1 cellular context compared by ENCODE assay signal in the genomic region with DNA sequence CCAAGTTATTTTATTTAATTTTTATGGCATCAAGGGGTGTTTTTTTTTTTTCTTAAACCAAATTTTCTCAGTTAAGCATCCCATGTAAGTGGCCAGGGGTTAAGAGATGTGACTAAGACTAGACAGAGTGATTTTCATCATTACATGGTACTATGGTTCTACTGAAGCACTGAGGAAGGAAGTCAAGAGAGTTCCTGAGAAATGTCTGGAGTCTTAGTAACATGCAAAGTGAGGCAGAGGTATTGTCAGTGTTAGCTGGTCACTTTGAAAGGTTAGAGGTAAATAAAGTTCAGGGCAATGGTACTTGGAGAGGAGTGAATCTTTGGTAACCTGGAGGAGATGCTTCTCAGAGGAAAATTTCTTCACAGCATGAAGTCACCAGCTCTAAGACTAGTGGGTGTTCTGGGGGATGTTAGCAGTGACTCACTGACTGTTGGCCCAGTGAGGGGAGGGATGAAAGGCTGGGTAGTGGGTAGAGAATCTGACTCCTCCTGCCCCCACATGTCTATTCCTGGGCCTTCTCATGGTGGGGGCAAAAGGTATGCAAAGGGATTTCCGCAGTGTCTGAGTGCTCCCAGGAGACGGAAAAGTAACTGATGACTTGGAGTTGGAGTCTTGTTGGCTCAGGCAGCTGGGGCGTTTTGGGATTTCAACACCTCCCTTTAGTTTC.
TF ChIP-seq lines count a peak whose summit lies in the region.

No MANE protein-coding gene starts in this region.

TF ChIP-seq in WTC11, 78 proteins besides CTCF, POLR2A, EP300 and RAD21:
- no peak for TF ChIP-seq JAZF1 (CRISPR knock-in tag; IDR thresholded peaks at IDR 0.05)
- no peak for TF ChIP-seq NR3C1 (CRISPR knock-in tag; conservative IDR thresholded peaks at IDR 0.05; ENCODE audit: low read depth)
- no peak for TF ChIP-seq NFE2L1 (CRISPR knock-in tag; IDR thresholded peaks at IDR 0.05)
- TF ChIP-seq RORB (CRISPR knock-in tag; IDR thresholded peaks at IDR 0.05): no peak
- TF ChIP-seq, protein P1, sequence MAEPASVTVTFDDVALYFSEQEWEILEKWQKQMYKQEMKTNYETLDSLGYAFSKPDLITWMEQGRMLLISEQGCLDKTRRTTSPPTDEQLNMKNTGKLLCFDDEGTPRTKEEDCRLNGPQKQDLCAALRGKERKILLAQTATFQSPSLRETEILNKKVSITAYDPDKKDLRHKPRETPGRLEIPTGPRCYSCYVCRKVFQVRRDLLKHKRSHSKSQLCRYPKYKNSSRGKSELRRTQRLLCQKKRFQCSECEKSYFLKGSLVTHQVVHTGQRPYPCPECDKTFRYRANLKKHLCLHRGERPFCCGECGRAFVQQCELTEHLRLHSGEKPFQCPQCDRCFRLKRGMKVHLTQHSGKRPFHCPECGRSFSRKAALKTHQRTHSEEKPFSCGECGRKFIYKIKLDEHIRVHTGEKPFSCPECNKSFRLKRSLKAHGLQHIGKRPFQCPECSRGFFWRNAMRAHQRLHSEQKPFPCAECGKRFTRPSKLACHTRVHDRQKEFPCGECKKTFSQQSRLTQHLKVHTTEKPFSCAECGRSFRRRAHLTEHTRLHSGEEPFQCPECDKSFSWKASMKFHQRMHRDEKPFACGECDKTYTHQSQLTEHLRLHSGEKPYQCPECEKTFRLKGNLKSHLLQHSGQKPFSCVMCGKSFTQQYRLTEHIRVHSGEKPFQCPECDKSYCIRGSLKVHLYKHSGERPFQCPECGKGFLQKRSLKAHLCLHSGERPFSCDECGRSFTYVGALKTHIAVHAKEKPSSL (CRISPR knock-in tag; conservative IDR thresholded peaks at IDR 0.05): no peak
- TF ChIP-seq, protein P2, sequence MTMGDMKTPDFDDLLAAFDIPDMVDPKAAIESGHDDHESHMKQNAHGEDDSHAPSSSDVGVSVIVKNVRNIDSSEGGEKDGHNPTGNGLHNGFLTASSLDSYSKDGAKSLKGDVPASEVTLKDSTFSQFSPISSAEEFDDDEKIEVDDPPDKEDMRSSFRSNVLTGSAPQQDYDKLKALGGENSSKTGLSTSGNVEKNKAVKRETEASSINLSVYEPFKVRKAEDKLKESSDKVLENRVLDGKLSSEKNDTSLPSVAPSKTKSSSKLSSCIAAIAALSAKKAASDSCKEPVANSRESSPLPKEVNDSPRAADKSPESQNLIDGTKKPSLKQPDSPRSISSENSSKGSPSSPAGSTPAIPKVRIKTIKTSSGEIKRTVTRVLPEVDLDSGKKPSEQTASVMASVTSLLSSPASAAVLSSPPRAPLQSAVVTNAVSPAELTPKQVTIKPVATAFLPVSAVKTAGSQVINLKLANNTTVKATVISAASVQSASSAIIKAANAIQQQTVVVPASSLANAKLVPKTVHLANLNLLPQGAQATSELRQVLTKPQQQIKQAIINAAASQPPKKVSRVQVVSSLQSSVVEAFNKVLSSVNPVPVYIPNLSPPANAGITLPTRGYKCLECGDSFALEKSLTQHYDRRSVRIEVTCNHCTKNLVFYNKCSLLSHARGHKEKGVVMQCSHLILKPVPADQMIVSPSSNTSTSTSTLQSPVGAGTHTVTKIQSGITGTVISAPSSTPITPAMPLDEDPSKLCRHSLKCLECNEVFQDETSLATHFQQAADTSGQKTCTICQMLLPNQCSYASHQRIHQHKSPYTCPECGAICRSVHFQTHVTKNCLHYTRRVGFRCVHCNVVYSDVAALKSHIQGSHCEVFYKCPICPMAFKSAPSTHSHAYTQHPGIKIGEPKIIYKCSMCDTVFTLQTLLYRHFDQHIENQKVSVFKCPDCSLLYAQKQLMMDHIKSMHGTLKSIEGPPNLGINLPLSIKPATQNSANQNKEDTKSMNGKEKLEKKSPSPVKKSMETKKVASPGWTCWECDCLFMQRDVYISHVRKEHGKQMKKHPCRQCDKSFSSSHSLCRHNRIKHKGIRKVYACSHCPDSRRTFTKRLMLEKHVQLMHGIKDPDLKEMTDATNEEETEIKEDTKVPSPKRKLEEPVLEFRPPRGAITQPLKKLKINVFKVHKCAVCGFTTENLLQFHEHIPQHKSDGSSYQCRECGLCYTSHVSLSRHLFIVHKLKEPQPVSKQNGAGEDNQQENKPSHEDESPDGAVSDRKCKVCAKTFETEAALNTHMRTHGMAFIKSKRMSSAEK (CRISPR knock-in tag; IDR thresholded peaks at IDR 0.05; ENCODE audit: borderline replicate concordance): no peak
- TF ChIP-seq HMGA2 (CRISPR knock-in tag; IDR thresholded peaks at IDR 0.05): no peak
- no peak for TF ChIP-seq ZNF232 (CRISPR knock-in tag; IDR thresholded peaks at IDR 0.05)
- no peak for TF ChIP-seq ZNF416 (CRISPR knock-in tag; IDR thresholded peaks at IDR 0.05)
- no peak for TF ChIP-seq CREM (CRISPR knock-in tag; IDR thresholded peaks at IDR 0.05)
- TF ChIP-seq, protein P3, sequence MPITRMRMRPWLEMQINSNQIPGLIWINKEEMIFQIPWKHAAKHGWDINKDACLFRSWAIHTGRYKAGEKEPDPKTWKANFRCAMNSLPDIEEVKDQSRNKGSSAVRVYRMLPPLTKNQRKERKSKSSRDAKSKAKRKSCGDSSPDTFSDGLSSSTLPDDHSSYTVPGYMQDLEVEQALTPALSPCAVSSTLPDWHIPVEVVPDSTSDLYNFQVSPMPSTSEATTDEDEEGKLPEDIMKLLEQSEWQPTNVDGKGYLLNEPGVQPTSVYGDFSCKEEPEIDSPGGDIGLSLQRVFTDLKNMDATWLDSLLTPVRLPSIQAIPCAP (CRISPR knock-in tag; IDR thresholded peaks at IDR 0.05): no peak
